Comparison of ENCODE assay signal across 9 cellular contexts in genomic region chr9:95726756-95727155, GRCh38.
A peak's percentile ranks its signal among the peaks of the same experiment; 100 is the strongest.
DNase-seq lines count a peak whose midpoint lies in the region; ATAC-seq and TF ChIP-seq lines count a peak whose summit lies in the region.
"Had no signal": no experiment of that assay in that cellular context is flagged by ENCODE, and none has a peak within 500 bp of the region (broad histone marks: within the 10 kb centered on the region; RNA-seq: fewer than 3 reads in every experiment).

No MANE protein-coding gene starts in this region.

- 84% methylated on average over 2 of the region's 2 CpGs for WGBS in hepatocyte (ENCODE audit: low lambda C conversion rate, missing lambda C conversion rate)
- 57 to 63% methylated on average over 2 of the region's 2 CpGs for WGBS in thyroid gland, 2 donors

- TF ChIP-seq CTCF in ascending aorta (IDR thresholded peaks at IDR 0.05) (peak; percentile 55 to 73 (median 66)), hepatocyte (IDR thresholded peaks at IDR 0.05; ENCODE audit: poor library complexity) (peak; percentile 61), thyroid gland (IDR thresholded peaks at IDR 0.05) (peak; percentile 34 to 77 (median 56))

- H3K27me3 ChIP-seq in ascending aorta: no peaks in the 10 kb centered on the region
- H3K27me3 ChIP-seq in hepatocyte: no peaks in the 10 kb centered on the region
- H3K27me3 ChIP-seq in thyroid gland: no peaks in the 10 kb centered on the region
- H3K27me3 ChIP-seq: BLaER1 had no signal

- H3K36me3 ChIP-seq in ascending aorta: no peaks in the 10 kb centered on the region
- H3K36me3 ChIP-seq in hepatocyte (replicated peaks; ENCODE audit: insufficient read depth, low read depth): no peaks in the 10 kb centered on the region
- H3K36me3 ChIP-seq in thyroid gland: no peaks in the 10 kb centered on the region
- H3K36me3 ChIP-seq: BLaER1 had no signal

- intact Hi-C loops in ascending aorta (cut with DNase I): loop anchor here (1.0 to 10.0 kb wide), 3 partner anchors 178 to 493 kb away; no protein-coding TSS in a partner anchor
- intact Hi-C loops in thyroid gland (cut with DNase I): loop anchor here (5.0 kb wide), 1 partner anchor 491 kb away; no protein-coding TSS in a partner anchor

- H3K4me3 ChIP-seq in ascending aorta (no peak overlapping the region), hepatocyte (no peak overlapping the region), thyroid gland (replicated peaks in 1 of 3) (no peak overlapping the region)
- H3K4me3 ChIP-seq: BLaER1 had no signal

- ATAC-seq in GM21423 (IDR thresholded peaks at IDR 0.05; ENCODE audit: unreplicated experiment): no peak

- H3K27ac ChIP-seq in ascending aorta (no peak overlapping the region), hepatocyte (no peak overlapping the region), thyroid gland (no peak overlapping the region)
- H3K27ac ChIP-seq: BLaER1 had no signal

- no peaks in the 10 kb centered on the region for H3K79me2 ChIP-seq in hepatocyte

- no peak overlapping the region for H2AFZ ChIP-seq in hepatocyte

- TF ChIP-seq POLR2A in thyroid gland (IDR thresholded peaks at IDR 0.05): no peak

- H3K4me1 ChIP-seq in ascending aorta (no peaks in the 10 kb centered on the region), hepatocyte (ENCODE audit: insufficient read depth) (peaks cover 28% of the 10 kb centered on the region), thyroid gland (no peaks in the 10 kb centered on the region)

- H3K9me3 ChIP-seq in ascending aorta (no peaks in the 10 kb centered on the region), hepatocyte (ENCODE audit: low read depth) (no peaks in the 10 kb centered on the region), thyroid gland (no peaks in the 10 kb centered on the region)

- no peak overlapping the region for H3K4me2 ChIP-seq in hepatocyte
- H3K4me2 ChIP-seq: BLaER1 had no signal

- DNase-seq in DMS153 treated with DMSO at 0.1 percent for 48 hours (lab: John Stamatoyannopoulos, UW; ENCODE audit: unreplicated experiment): peak; percentile 35
- no peak for DNase-seq in DMS153 (lab: John Stamatoyannopoulos, UW)
- DNase-seq in NCI-H1105 (lab: John Stamatoyannopoulos, UW): peak; percentile 21
- no peak for DNase-seq in ascending aorta (ENCODE audit: low spot score in 2 of 2)
- peak; percentile 63 for DNase-seq in hepatocyte (ENCODE audit: low spot score)
- no peak for DNase-seq in thyroid gland
- no peak for DNase-seq in activated CD4-positive, alpha-beta T cell treated with anti-CD3 and anti-CD28 coated beads for 48 hours

- no peaks in the 10 kb centered on the region for H4K20me1 ChIP-seq in hepatocyte (ENCODE audit: insufficient read depth, poor library complexity, severe bottlenecking)
- H4K20me1 ChIP-seq: BLaER1 had no signal

- H3K9me2 ChIP-seq in hepatocyte (replicated peaks; ENCODE audit: insufficient read depth): no peaks in the 10 kb centered on the region

Comparison
In these comparisons a context has a peak if more than half of its experiments do, and no peak if none do; other contexts are left out.
1. DNase-seq: peak in DMS153 treated with DMSO at 0.1 percent for 48 hours (single experiment), NCI-H1105 (single experiment) and hepatocyte (single experiment); none in DMS153 (single experiment), ascending aorta (0 of 2), thyroid gland (0 of 2) and activated CD4-positive, alpha-beta T cell treated with anti-CD3 and anti-CD28 coated beads for 48 hours (single experiment).
2. Peak in every context shown above with its lines, with median percentiles within 50 percentile points of each other: CTCF ChIP-seq.